10 cellular contexts compared by ENCODE assay signal in genomic region chr14:104843442-104844305, GRCh38. TPM values are rescaled to one million over a fixed set of nuclear protein-coding genes. Genes with fewer than 3 reads are reported as not detected.
DNase-seq lines count a peak whose midpoint lies in the region; FAIRE-seq and TF ChIP-seq lines count a peak whose summit lies in the region.
"Had no signal": no experiment of that assay in that cellular context is flagged by ENCODE, and none has a peak within 500 bp of the region (broad histone marks: within the 10 kb centered on the region; RNA-seq: fewer than 3 reads in every experiment).

No MANE protein-coding gene starts in this region.

- no peaks in the 10 kb centered on the region for H3K79me2 ChIP-seq in astrocyte (ENCODE audit: insufficient read depth, low read length)

- H3K27me3 Mint-ChIP-seq in astrocyte (ENCODE audit: low read depth, unreplicated experiment) = peaks cover 43% of the 10 kb centered on the region

- H3K36me3 ChIP-seq in H7 (replicated peaks; ENCODE audit: control insufficient read depth, insufficient read depth, low read length) = no peaks in the 10 kb centered on the region
- no peaks in the 10 kb centered on the region for H3K36me3 ChIP-seq in astrocyte (ENCODE audit: insufficient read depth, low read length)
- H3K36me3 ChIP-seq in skeletal muscle satellite cell (ENCODE audit: insufficient read depth, low read length) = no peaks in the 10 kb centered on the region

- peaks cover 40% of the 10 kb centered on the region for H3K27me3 ChIP-seq in H7 (ENCODE audit: control insufficient read depth, insufficient read depth, low read length)
- peaks cover 40% of the 10 kb centered on the region for H3K27me3 ChIP-seq in astrocyte (ENCODE audit: insufficient read depth, low read length)
- peaks cover 68% of the 10 kb centered on the region for H3K27me3 ChIP-seq in skeletal muscle satellite cell (ENCODE audit: control insufficient read depth, insufficient read depth, low read length)

- TF ChIP-seq POLR2A in GM12891 (IDR thresholded peaks at IDR 0.05; ENCODE audit: low read depth, low read length) = no peak

- H3K9me3 ChIP-seq in astrocyte (ENCODE audit: insufficient read depth, low read depth, low read length) = no peaks in the 10 kb centered on the region
- H3K9me3 ChIP-seq in skeletal muscle satellite cell (replicated peaks; ENCODE audit: low read length) = no peaks in the 10 kb centered on the region

- peaks cover 3% of the 10 kb centered on the region for H3K4me1 Mint-ChIP-seq in astrocyte (ENCODE audit: low read depth, unreplicated experiment)

- H3K27ac ChIP-seq in astrocyte (ENCODE audit: low read depth, low read length) = no peak overlapping the region
- H3K27ac ChIP-seq: HL-60 had no signal

- H3K9me3 Mint-ChIP-seq in astrocyte (ENCODE audit: unreplicated experiment) = peaks cover 11% of the 10 kb centered on the region

- H4K20me1 ChIP-seq in astrocyte (ENCODE audit: insufficient read depth, low read length) = no peaks in the 10 kb centered on the region

- no peak overlapping the region for H2AFZ ChIP-seq in astrocyte (ENCODE audit: low read depth, low read length)

- in situ Hi-C loops in ACHN (cut with HindIII; ENCODE audit: low pct_ligation_motif_present, low pct_unique_long_range_greater_than_20kb, low sequenced_read_pairs) = no loop called here

- peak overlapping the region; percentile 47 for H3K4me3 ChIP-seq in H7 (ENCODE audit: insufficient read depth, low read depth, low read length)
- H3K4me3 ChIP-seq in astrocyte (ENCODE audit: insufficient read depth, low read depth, low read length) = no peak overlapping the region
- peak overlapping the region; percentile 59 for H3K4me3 ChIP-seq in skeletal muscle satellite cell (ENCODE audit: low read length)

- DNase-seq in H7 (peak; percentile 89), astrocyte (ENCODE audit: low read depth) (no peak), islet precursor cell (peak; percentile 81), GM12891 (ENCODE audit: insufficient read length, low spot score) (no peak), ACHN (no peak), AG08395 (ENCODE audit: low spot score) (no peak), OCI-M1 (lab: John Stamatoyannopoulos, UW) (no peak)
- DNase-seq: stimulated activated CD4-positive, alpha-beta T cell treated with anti-CD3 and anti-CD28 coated beads, Interleukin-12 subunit alpha, Interleukin-12 subunit beta, amount 100 ng/mL, for 4 hours had no signal

- no peak overlapping the region for H3K9ac ChIP-seq in astrocyte (ENCODE audit: low read length)
- H3K9ac ChIP-seq in skeletal muscle satellite cell (ENCODE audit: low read depth, low read length) = no peak overlapping the region

- H3K4me2 ChIP-seq in astrocyte (ENCODE audit: low read length) (peak overlapping the region; percentile 54), skeletal muscle satellite cell (ENCODE audit: low read length) (peak overlapping the region; percentile 58)

- H3K4me1 ChIP-seq in astrocyte (ENCODE audit: insufficient read depth, low read length) = no peaks in the 10 kb centered on the region
- H3K4me1 ChIP-seq in skeletal muscle satellite cell (ENCODE audit: control insufficient read depth, insufficient read depth, low read length) = peaks cover 7% of the 10 kb centered on the region

- FAIRE-seq in astrocyte (lab: Jason Lieb, UNC) (no peak), GM12891 (lab: Jason Lieb, UNC) (no peak)

- H3K4me3 Mint-ChIP-seq in astrocyte (ENCODE audit: unreplicated experiment) = peak overlapping the region; percentile 73

- H3K36me3 Mint-ChIP-seq in astrocyte (ENCODE audit: low read depth, unreplicated experiment) = peaks cover 4% of the 10 kb centered on the region

- H3K27ac Mint-ChIP-seq in astrocyte (ENCODE audit: unreplicated experiment) = no peak overlapping the region

- TF ChIP-seq CTCF in astrocyte (IDR thresholded peaks at IDR 0.05; ENCODE audit: insufficient read depth, low read depth, low read length) = no peak

TF ChIP-seq in GM12891, 5 proteins besides CTCF, POLR2A, EP300 and RAD21:
- TF ChIP-seq POLR2AphosphoS5 (IDR thresholded peaks at IDR 0.05; ENCODE audit: low read depth, low read length) (no peak), SPI1 (IDR thresholded peaks at IDR 0.05; ENCODE audit: low read depth, low read length) (no peak), PAX5 (IDR thresholded peaks at IDR 0.05; ENCODE audit: insufficient read depth, low read length, severe bottlenecking) (no peak), POU2F2 (IDR thresholded peaks at IDR 0.05; ENCODE audit: low read depth, low read length) (no peak), TAF1 (IDR thresholded peaks at IDR 0.05; ENCODE audit: low read depth, low read length) (no peak)
TF ChIP-seq in GM12891: peak in this region for 0.

RNA-seq across cellular contexts. Expression of gene CEP170B, which starts 21.4 kb away (rescaled TPM):
- total RNA-seq in H7 (2014; rRNA removed; shearing (Covaris generic)) = 20.8 and 21.4 TPM in 2 replicates
- total RNA-seq in astrocyte = 50.3 and 55.4 TPM in 2 replicates
- total RNA-seq in skeletal muscle satellite cell (2012; rRNA removed) = 20.8 and 22.6 TPM in 2 replicates
- polyA plus RNA-seq in GM12891 (2012; ENCODE audit: low read depth, missing spikeins) = 0.06 TPM

RNA-seq across cellular contexts. Expression of gene ZBTB42, which starts 42.8 kb away (rescaled TPM):
- total RNA-seq in H7 (2014; rRNA removed; shearing (Covaris generic)) = 9.1 and 9.5 TPM in 2 replicates
- total RNA-seq in astrocyte = 6.6 and 6.9 TPM in 2 replicates
- 3.8 and 3.9 TPM in 2 replicates for total RNA-seq in skeletal muscle satellite cell (2012; rRNA removed)
- 0.13 TPM for polyA plus RNA-seq in GM12891 (2012; ENCODE audit: low read depth, missing spikeins)

RNA-seq across cellular contexts. Expression of gene AKT1, which starts 48.1 kb away (rescaled TPM):
- total RNA-seq in H7 (2014; rRNA removed; shearing (Covaris generic)) = 152 and 165 TPM in 2 replicates
- 148 and 155 TPM in 2 replicates for total RNA-seq in astrocyte
- total RNA-seq in skeletal muscle satellite cell (2012; rRNA removed) = 180 and 188 TPM in 2 replicates
- 47.1 TPM for polyA plus RNA-seq in GM12891 (2012; ENCODE audit: low read depth, missing spikeins)

Comparison
In these comparisons a context has a peak if more than half of its experiments do, and no peak if none do; other contexts are left out.
1. DNase-seq: peak in H7 (single experiment) and islet precursor cell (single experiment); none in astrocyte (single experiment), GM12891 (single experiment), ACHN (single experiment), AG08395 (single experiment) and OCI-M1 (single experiment).